2 cellular contexts compared by ENCODE assay signal in genomic region chrX:13059676-13060499, GRCh38.
TF ChIP-seq lines count a peak whose summit lies in the region.

No MANE protein-coding gene starts in this region.

TF ChIP-seq in endothelial cell of umbilical vein, 7 proteins besides CTCF, POLR2A, EP300 and RAD21:
- TF ChIP-seq MAX (IDR thresholded peaks at IDR 0.05; ENCODE audit: insufficient read depth, insufficient read length) (no peak), FOS (IDR thresholded peaks at IDR 0.05; ENCODE audit: borderline replicate concordance, insufficient read depth, low read length) (peak; percentile 7), POLR2AphosphoS5 (IDR thresholded peaks at IDR 0.05; ENCODE audit: insufficient read depth, low read depth, low read length) (no peak), GATA2 (IDR thresholded peaks at IDR 0.05; ENCODE audit: insufficient read depth, insufficient read length, low read depth, low read length) (peak; percentile 48), EZH2 (IDR thresholded peaks at IDR 0.05; ENCODE audit: borderline replicate concordance, low read depth, low read length, severe bottlenecking) (no peak), MYC (IDR thresholded peaks at IDR 0.05; ENCODE audit: low read depth, low read length) (no peak), JUN (IDR thresholded peaks at IDR 0.05; ENCODE audit: borderline replicate concordance, insufficient read depth, insufficient read length, low read depth) (peak; percentile 9)

TF ChIP-seq in WTC11, 78 proteins besides CTCF, POLR2A, EP300 and RAD21:
- TF ChIP-seq ZNF671 (CRISPR knock-in tag; IDR thresholded peaks at IDR 0.05) (no peak), CBFB (CRISPR knock-in tag; IDR thresholded peaks at IDR 0.05; ENCODE audit: low read depth) (no peak), IRF1 (CRISPR knock-in tag; IDR thresholded peaks at IDR 0.05) (no peak), HMGA2 (CRISPR knock-in tag; IDR thresholded peaks at IDR 0.05) (no peak), JAZF1 (CRISPR knock-in tag; IDR thresholded peaks at IDR 0.05) (no peak), ZNF396 (CRISPR knock-in tag; IDR thresholded peaks at IDR 0.05; ENCODE audit: borderline replicate concordance) (no peak)
- TF ChIP-seq, protein P1, sequence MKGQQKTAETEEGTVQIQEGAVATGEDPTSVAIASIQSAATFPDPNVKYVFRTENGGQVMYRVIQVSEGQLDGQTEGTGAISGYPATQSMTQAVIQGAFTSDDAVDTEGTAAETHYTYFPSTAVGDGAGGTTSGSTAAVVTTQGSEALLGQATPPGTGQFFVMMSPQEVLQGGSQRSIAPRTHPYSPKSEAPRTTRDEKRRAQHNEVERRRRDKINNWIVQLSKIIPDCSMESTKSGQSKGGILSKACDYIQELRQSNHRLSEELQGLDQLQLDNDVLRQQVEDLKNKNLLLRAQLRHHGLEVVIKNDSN (CRISPR knock-in tag; IDR thresholded peaks at IDR 0.05): no peak
